Comparison of ENCODE assay signal across 9 cellular contexts in the genomic region with DNA sequence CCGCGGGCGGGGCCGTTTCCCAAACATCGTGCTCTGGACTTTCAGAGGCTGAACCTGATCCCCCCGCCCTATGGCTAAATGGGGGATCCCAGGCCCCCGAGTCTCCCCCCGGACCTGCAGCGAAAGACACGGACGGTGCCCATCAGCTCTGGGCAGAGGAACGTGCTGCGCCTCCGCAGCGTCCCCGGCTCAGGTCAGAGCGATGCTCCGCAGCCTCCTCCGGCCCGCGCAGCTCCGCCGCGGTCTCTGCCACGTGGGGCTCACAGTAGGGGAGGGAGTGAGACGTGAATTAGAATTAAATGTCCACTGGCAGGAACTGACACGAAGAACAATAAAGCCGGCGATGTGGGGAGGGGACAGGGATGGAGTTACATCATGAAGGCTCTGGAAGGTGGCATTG. TPM values are rescaled to one million over a fixed set of nuclear protein-coding genes. Genes with fewer than 3 reads are reported as not detected.
DNase-seq lines count a peak whose midpoint lies in the region; ATAC-seq, FAIRE-seq and TF ChIP-seq lines count a peak whose summit lies in the region.
"Not testable (repeated sequence)": the region's sequence is repeated elsewhere in the genome, so short reads cannot be mapped to it uniquely, and the experiment has no call there.
"Had no signal": no experiment of that assay in that cellular context is flagged by ENCODE, and none has a peak within 500 bp of the region (broad histone marks: within the 10 kb centered on the region; RNA-seq: fewer than 3 reads in every experiment).

No MANE protein-coding gene starts in this region.

- peak; percentile 40 for ATAC-seq in GM23338
- ATAC-seq in RWPE2 (ENCODE audit: low read depth), result not testable (repeated sequence)
- peak; percentile 38 for ATAC-seq in left ventricle myocardium superior
- peak; percentile 27 for ATAC-seq in upper lobe of right lung

- not testable (repeated sequence) for H3K27me3 ChIP-seq in GM23338 (ENCODE audit: insufficient read depth); RWPE2 (ENCODE audit: insufficient read depth, poor library complexity, severe bottlenecking); endothelial cell of umbilical vein (ENCODE audit: control insufficient read depth in 2 of 2, insufficient read depth in 2 of 2, low read length in 2 of 2); ovary; upper lobe of right lung

- DNase-seq in GM23338 (ENCODE audit: low spot score); endothelial cell of umbilical vein (ENCODE audit: low read depth, low spot score): not testable (repeated sequence)
- peak; percentile 2 for DNase-seq in RWPE2 (ENCODE audit: low spot score)
- DNase-seq in activated CD4-positive, alpha-beta T cell treated with anti-CD3 and anti-CD28 coated beads, Interleukin-2, amount 10 ng/mL, durations not matched to agents 24 days and 14 days, result peak; percentile 37
- peak; percentile 6 for DNase-seq in left ventricle myocardium superior
- DNase-seq in ovary, result peak in 3 of 5 donors; percentile 8 to 18 (median 9)
- DNase-seq in upper lobe of right lung, result peak; percentile 29

- dilution Hi-C loops in endothelial cell of umbilical vein (cut with MboI; ENCODE audit: extremely low pct_ligation_motif_present, low sequenced_read_pairs), result not testable (repeated sequence)

- peak overlapping the region; percentile 47; the same call in 1 of the 3 replicates for H3K4me3 Mint-ChIP-seq in GM23338
- not testable (repeated sequence) for H3K4me3 Mint-ChIP-seq in activated CD4-positive, alpha-beta T cell treated with anti-CD3 and anti-CD28 coated beads, Interleukin-2, amount 10 ng/mL, durations not matched to agents 24 days and 14 days

- not testable (repeated sequence) for TF ChIP-seq EP300 in ovary (IDR thresholded peaks at IDR 0.05)

- not testable (repeated sequence) for H3K36me3 Mint-ChIP-seq in GM23338 (ENCODE audit: low read depth); activated CD4-positive, alpha-beta T cell treated with anti-CD3 and anti-CD28 coated beads, Interleukin-2, amount 10 ng/mL, durations not matched to agents 24 days and 14 days (ENCODE audit: low read depth)

- H2AFZ ChIP-seq in GM23338; endothelial cell of umbilical vein (ENCODE audit: low read depth, low read length): not testable (repeated sequence)

- intact Hi-C loops in activated CD4-positive, alpha-beta T cell treated with anti-CD3 and anti-CD28 coated beads, Interleukin-2, amount 10 ng/mL, durations not matched to agents 24 days and 14 days (cut with micrococcal nuclease); endothelial cell of umbilical vein (cut with micrococcal nuclease); left ventricle myocardium superior (cut with micrococcal nuclease); ovary (cut with DNase I); upper lobe of right lung (cut with DNase I): not testable (repeated sequence)

- not testable (repeated sequence) for H3K9ac ChIP-seq in endothelial cell of umbilical vein (replicated peaks; ENCODE audit: extremely low read depth, insufficient read depth, low read length)

- H3K4me2 ChIP-seq in GM23338; endothelial cell of umbilical vein (ENCODE audit: insufficient read depth, low read length): not testable (repeated sequence)

- POLR2A ChIA-PET in endothelial cell of umbilical vein (lab: Charles Lee), result not testable (repeated sequence)

- not testable (repeated sequence) for H3K36me3 ChIP-seq in GM23338 (ENCODE audit: insufficient read depth); RWPE2 (ENCODE audit: low read depth); endothelial cell of umbilical vein (ENCODE audit: control insufficient read depth in 2 of 2, extremely low read depth in 1 of 2, insufficient read depth in 2 of 2, low read length in 2 of 2); ovary; upper lobe of right lung

- H3K27ac Mint-ChIP-seq in GM23338; activated CD4-positive, alpha-beta T cell treated with anti-CD3 and anti-CD28 coated beads, Interleukin-2, amount 10 ng/mL, durations not matched to agents 24 days and 14 days: not testable (repeated sequence)

- not testable (repeated sequence) for H3K27ac ChIP-seq in GM23338 (ENCODE audit: low read depth); RWPE2 (ENCODE audit: poor library complexity, severe bottlenecking); endothelial cell of umbilical vein (ENCODE audit: insufficient read depth, low read depth, low read length); ovary; upper lobe of right lung

- not testable (repeated sequence) for H3K4me3 ChIP-seq in GM23338; RWPE2 (ENCODE audit: severe bottlenecking); endothelial cell of umbilical vein (replicated peaks in 1 of 3; ENCODE audit: insufficient read depth in 1 of 3, low read depth in 1 of 3, low read length in 3 of 3); ovary; upper lobe of right lung

- H3K79me2 ChIP-seq in GM23338 (replicated peaks; ENCODE audit: insufficient read depth); endothelial cell of umbilical vein (ENCODE audit: control insufficient read depth, insufficient read depth, low read length): not testable (repeated sequence)

- 2% methylated on average over 14 of the region's 29 CpGs; no CpG with 5 or more reads in 2 of the 3 donors for WGBS in ovary, 3 donors

- not testable (repeated sequence) for H3K4me1 ChIP-seq in GM23338 (ENCODE audit: insufficient read depth); RWPE2 (ENCODE audit: insufficient read depth, poor library complexity, severe bottlenecking); endothelial cell of umbilical vein (ENCODE audit: control insufficient read depth, extremely low read depth, insufficient read depth, low read length); ovary (ENCODE audit: insufficient read depth); upper lobe of right lung

- H3K4me1 Mint-ChIP-seq in GM23338; activated CD4-positive, alpha-beta T cell treated with anti-CD3 and anti-CD28 coated beads, Interleukin-2, amount 10 ng/mL, durations not matched to agents 24 days and 14 days: not testable (repeated sequence)

- not testable (repeated sequence) for TF ChIP-seq CTCF in GM23338 (conservative IDR thresholded peaks at IDR 0.05; ENCODE audit: low read depth in 2 of 2); RWPE2 (IDR thresholded peaks at IDR 0.05; ENCODE audit: poor library complexity, severe bottlenecking); endothelial cell of umbilical vein (IDR thresholded peaks at IDR 0.05; ENCODE audit: extremely low read depth in 1 of 2, insufficient read depth in 1 of 2, low read depth in 1 of 2, low read length in 2 of 2); ovary (IDR thresholded peaks at IDR 0.05); upper lobe of right lung (IDR thresholded peaks at IDR 0.05)

- TF ChIP-seq POLR2A in endothelial cell of umbilical vein (IDR thresholded peaks at IDR 0.05; ENCODE audit: low read depth, low read length); ovary (IDR thresholded peaks at IDR 0.05): not testable (repeated sequence)

- not testable (repeated sequence) for H4K20me1 ChIP-seq in GM23338 (replicated peaks; ENCODE audit: insufficient read depth); endothelial cell of umbilical vein (replicated peaks; ENCODE audit: control insufficient read depth, extremely low read depth, insufficient read depth, low read length)

- CTCF ChIA-PET in endothelial cell of umbilical vein (lab: Charles Lee), result not testable (repeated sequence)

- peak; percentile 47 for FAIRE-seq in endothelial cell of umbilical vein (lab: Jason Lieb, UNC)

- H3F3A ChIP-seq in GM23338 (replicated peaks; ENCODE audit: low read depth), result not testable (repeated sequence)

- H3K27me3 Mint-ChIP-seq in GM23338 (ENCODE audit: insufficient read depth, low read depth, poor library complexity); activated CD4-positive, alpha-beta T cell treated with anti-CD3 and anti-CD28 coated beads, Interleukin-2, amount 10 ng/mL, durations not matched to agents 24 days and 14 days: not testable (repeated sequence)

- H3K9me3 ChIP-seq in RWPE2 (ENCODE audit: severe bottlenecking); endothelial cell of umbilical vein (replicated peaks; ENCODE audit: control insufficient read depth, insufficient read depth, low read length); ovary; upper lobe of right lung: not testable (repeated sequence)

- H3K9me2 ChIP-seq in GM23338 (ENCODE audit: insufficient read depth), result not testable (repeated sequence)

- BruUV-seq in endothelial cell of umbilical vein (replicated peaks; lab: Mats Ljungman, UMichigan), result not testable (repeated sequence)

- not testable (repeated sequence) for H3K9me1 ChIP-seq in endothelial cell of umbilical vein (replicated peaks; ENCODE audit: control insufficient read depth, extremely low read depth, insufficient read depth, low read length)

- H3K9me3 Mint-ChIP-seq in GM23338; activated CD4-positive, alpha-beta T cell treated with anti-CD3 and anti-CD28 coated beads, Interleukin-2, amount 10 ng/mL, durations not matched to agents 24 days and 14 days: not testable (repeated sequence)

RNA-seq across cellular contexts. Expression of gene CBS, which starts 1.0 kb away (rescaled TPM):
- 788 and 861 TPM in 2 replicates for total RNA-seq in GM23338 (2014; rRNA removed; shearing (Covaris generic))
- polyA plus RNA-seq in GM23338 (2016; fragmentation: Nextera tagmentation; extraction: Ambion mirVana), result 380 and 421 TPM in 2 replicates
- total RNA-seq in activated CD4-positive, alpha-beta T cell treated with anti-CD3 and anti-CD28 coated beads, Interleukin-2, amount 10 ng/mL, durations not matched to agents 24 days and 14 days, result 45.6 and 51.5 TPM in 2 replicates
- total RNA-seq in endothelial cell of umbilical vein, result 64.5 and 92.9 TPM in 2 replicates
- polyA plus RNA-seq in endothelial cell of umbilical vein, result 22.0 and 22.1 TPM in 2 replicates
- 16.6 and 20.3 TPM in 2 replicates for polyA plus RNA-seq in endothelial cell of umbilical vein (2011; cell fraction: cytosol; rRNA removed)
- 133 and 136 TPM in 2 replicates for polyA plus RNA-seq in endothelial cell of umbilical vein (2011; cell fraction: nucleus; rRNA removed)
- polyA plus RNA-seq in endothelial cell of umbilical vein (2012), result 40.3 and 57.0 TPM in 2 replicates
- 23.8 and 25.3 TPM in 2 replicates for polyA minus RNA-seq in endothelial cell of umbilical vein
- 67.7 TPM for polyA minus RNA-seq in endothelial cell of umbilical vein (2011; cell fraction: cytosol; rRNA and poly(A)+ RNA removed)
- 33.4 and 49.0 TPM in 2 replicates for polyA minus RNA-seq in endothelial cell of umbilical vein (2011; cell fraction: nucleus; rRNA and poly(A)+ RNA removed)
- total RNA-seq in left ventricle myocardium superior, result 4.8 TPM
- total RNA-seq in ovary, result 100 to 1,000 TPM in 2 of 7 donors, 10 to 100 TPM in 5; 31.8 to 114 (median 50.6) TPM
- polyA plus RNA-seq in ovary, result 10 to 100 TPM in 1 of 2 donors, 1 to 10 TPM in 1; 7.1 to 77.6 TPM
- 69.0 TPM for total RNA-seq in upper lobe of right lung
- total RNA-seq: HT-29 had no signal
- polyA plus RNA-seq: CD8-positive, alpha-beta memory T cell had no signal

RNA-seq across cellular contexts. Expression of gene U2AF1, which starts 30.7 kb away (rescaled TPM):
- 70.4 and 92.9 TPM in 2 replicates for total RNA-seq in GM23338 (2014; rRNA removed; shearing (Covaris generic))
- polyA plus RNA-seq in GM23338 (2016; fragmentation: Nextera tagmentation; extraction: Ambion mirVana) (288 and 322 TPM in 2 replicates), endothelial cell of umbilical vein (87.4 and 89.8 TPM in 2 replicates), ovary (10 to 100 TPM; 23.2 to 90.5 TPM)
- total RNA-seq in activated CD4-positive, alpha-beta T cell treated with anti-CD3 and anti-CD28 coated beads, Interleukin-2, amount 10 ng/mL, durations not matched to agents 24 days and 14 days, result 7.2 and 8.7 TPM in 2 replicates
- total RNA-seq in endothelial cell of umbilical vein (49.5 and 59.3 TPM in 2 replicates), left ventricle myocardium superior (15.8 TPM), ovary (10 to 100 TPM in 6 of 7 donors, 1 to 10 TPM in 1; 3.7 to 57.4 (median 21.0) TPM), upper lobe of right lung (34.9 TPM)
- 81.9 and 93.5 TPM in 2 replicates for polyA plus RNA-seq in endothelial cell of umbilical vein (2011; cell fraction: cytosol; rRNA removed)
- 155 and 175 TPM in 2 replicates for polyA plus RNA-seq in endothelial cell of umbilical vein (2011; cell fraction: nucleus; rRNA removed)
- 9.2 and 27.1 TPM in 2 replicates for polyA plus RNA-seq in endothelial cell of umbilical vein (2012)
- polyA minus RNA-seq in endothelial cell of umbilical vein, result 89.3 and 105 TPM in 2 replicates
- polyA minus RNA-seq in endothelial cell of umbilical vein (2011; cell fraction: cytosol; rRNA and poly(A)+ RNA removed), result 11.5 TPM
- 94.1 and 134 TPM in 2 replicates for polyA minus RNA-seq in endothelial cell of umbilical vein (2011; cell fraction: nucleus; rRNA and poly(A)+ RNA removed)
